ENCODE assay signal across 33 cellular contexts in the genomic region with DNA sequence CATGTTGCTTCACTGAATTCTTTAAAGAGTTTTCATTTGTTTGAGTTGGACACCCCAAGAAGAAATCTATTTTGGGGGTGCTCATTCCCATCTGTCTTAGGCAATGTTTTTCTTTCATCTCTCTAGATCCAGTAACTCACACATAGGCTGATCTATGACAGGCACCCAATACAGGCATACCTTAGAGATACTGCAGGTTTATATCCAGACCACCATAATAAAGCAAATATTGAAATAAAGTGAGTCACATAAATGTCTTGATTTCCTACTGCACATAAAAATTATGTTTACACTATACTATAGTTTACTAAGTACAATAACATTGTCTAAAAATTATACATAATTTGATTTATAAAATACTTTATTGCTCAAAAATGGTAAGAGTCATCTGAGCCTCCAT.
DNase-seq lines count a peak whose midpoint lies in the region; ATAC-seq and TF ChIP-seq lines count a peak whose summit lies in the region.
"Had no signal": no experiment of that assay in that cellular context is flagged by ENCODE, and none has a peak within 500 bp of the region (broad histone marks: within the 10 kb centered on the region; RNA-seq: fewer than 3 reads in every experiment).

No MANE protein-coding gene starts in this region.

- no peaks in the 10 kb centered on the region for H3K36me3 Mint-ChIP-seq in nephron (ENCODE audit: low read depth)
- H3K36me3 Mint-ChIP-seq: CD14-positive monocyte; CD4-positive, alpha-beta memory T cell; CD4-positive, CD25-positive, alpha-beta regulatory T cell; CD8-positive, alpha-beta memory T cell; CD8-positive, alpha-beta T cell had no signal

- peak overlapping the region in 2 of 3 experiments; percentile 54 to 73 for H3K27ac Mint-ChIP-seq in nephron
- H3K27ac Mint-ChIP-seq: B cell; CD14-positive monocyte; CD4-positive, alpha-beta memory T cell; CD4-positive, alpha-beta T cell; CD4-positive, CD25-positive, alpha-beta regulatory T cell; CD8-positive, alpha-beta memory T cell; CD8-positive, alpha-beta T cell had no signal

- CTCF ChIA-PET in PC-3 (lab: Charles Lee): no interaction called here

- no TSS peak for BruUV-seq in PC-3 (replicated peaks; lab: Mats Ljungman, UMichigan)

- no peaks in the 10 kb centered on the region for H4K20me1 ChIP-seq in PC-3 (ENCODE audit: low read length)
- H4K20me1 ChIP-seq: BLaER1; BLaER1 treated with 17β-estradiol and CSF1 and Interleukin-3, amounts not matched to agents 10 nM and 100 nM had no signal

- intact Hi-C loops in PC-3 (cut with micrococcal nuclease) (no loop called here), colonic mucosa (cut with DNase I) (no loop called here)

- H3K9me3 Mint-ChIP-seq in nephron: no peaks in the 10 kb centered on the region

- POLR2A ChIA-PET in PC-3 (lab: Charles Lee; ENCODE audit: unreplicated experiment): no interaction called here

- H3K79me2 ChIP-seq in PC-3 (ENCODE audit: low read length): no peaks in the 10 kb centered on the region

- H3K4me2 ChIP-seq in PC-3 (ENCODE audit: low read length): no peak overlapping the region
- H3K4me2 ChIP-seq: A549; BLaER1; BLaER1 treated with 17β-estradiol and CSF1 and Interleukin-3, amounts not matched to agents 10 nM and 100 nM had no signal

- H3K4me1 ChIP-seq in PC-3 (ENCODE audit: insufficient read depth, low read length): peaks cover 7% of the 10 kb centered on the region; the same call in 1 of the 2 replicates
- no peaks in the 10 kb centered on the region for H3K4me1 ChIP-seq in colonic mucosa
- H3K4me1 ChIP-seq: A549; BE2C; BLaER1; BLaER1 treated with 17β-estradiol and CSF1 and Interleukin-3, amounts not matched to agents 10 nM and 100 nM; Caco-2 had no signal

- no peak overlapping the region for H3K4me3 ChIP-seq in PC-3 (ENCODE audit: low read length)
- H3K4me3 ChIP-seq in colonic mucosa: no peak overlapping the region
- H3K4me3 ChIP-seq: A549; BLaER1; BLaER1 treated with 17β-estradiol and CSF1 and Interleukin-3, amounts not matched to agents 10 nM and 100 nM had no signal

- H3K27me3 Mint-ChIP-seq in nephron (ENCODE audit: low read depth): peaks cover 3% of the 10 kb centered on the region
- H3K27me3 Mint-ChIP-seq: B cell; CD4-positive, alpha-beta memory T cell; CD4-positive, alpha-beta T cell; CD4-positive, CD25-positive, alpha-beta regulatory T cell had no signal

- no peak overlapping the region for H3K27ac ChIP-seq in PC-3 (ENCODE audit: low read length)
- H3K27ac ChIP-seq in colonic mucosa: peak overlapping the region; percentile 28
- H3K27ac ChIP-seq: 22Rv1; A549; BLaER1; BLaER1 treated with 17β-estradiol and CSF1 and Interleukin-3, amounts not matched to agents 10 nM and 100 nM; C4-2B had no signal

- H3K4me3 Mint-ChIP-seq in nephron: no peak overlapping the region
- H3K4me3 Mint-ChIP-seq: B cell; CD14-positive monocyte; CD4-positive, alpha-beta memory T cell; CD4-positive, alpha-beta T cell; CD4-positive, CD25-positive, alpha-beta regulatory T cell; CD8-positive, alpha-beta memory T cell; CD8-positive, alpha-beta T cell had no signal

- H3F3A ChIP-seq in PC-3 (ENCODE audit: low read length, unreplicated experiment): no peaks in the 10 kb centered on the region

- no peaks in the 10 kb centered on the region for H3K9me3 ChIP-seq in PC-3 (ENCODE audit: low read length)
- H3K9me3 ChIP-seq in colonic mucosa: no peaks in the 10 kb centered on the region
- H3K9me3 ChIP-seq: A549; BE2C; BLaER1; BLaER1 treated with 17β-estradiol and CSF1 and Interleukin-3, amounts not matched to agents 10 nM and 100 nM; Caco-2 had no signal

- H3K36me3 ChIP-seq in PC-3 (ENCODE audit: low read depth, low read length) (no peaks in the 10 kb centered on the region), colonic mucosa (no peaks in the 10 kb centered on the region)
- H3K36me3 ChIP-seq: BE2C; BLaER1; BLaER1 treated with 17β-estradiol and CSF1 and Interleukin-3, amounts not matched to agents 10 nM and 100 nM had no signal

- H3K27me3 ChIP-seq in PC-3 (ENCODE audit: low read length): peaks cover 8% of the 10 kb centered on the region; the same call in 1 of the 2 replicates
- H3K27me3 ChIP-seq in colonic mucosa: no peaks in the 10 kb centered on the region
- H3K27me3 ChIP-seq: BE2C; BLaER1; BLaER1 treated with 17β-estradiol and CSF1 and Interleukin-3, amounts not matched to agents 10 nM and 100 nM had no signal

- no peaks in the 10 kb centered on the region for H3K4me1 Mint-ChIP-seq in nephron
- H3K4me1 Mint-ChIP-seq: B cell; CD14-positive monocyte; CD4-positive, alpha-beta memory T cell; CD4-positive, CD25-positive, alpha-beta regulatory T cell; CD8-positive, alpha-beta memory T cell had no signal

- TF ChIP-seq CTCF in PC-3 (conservative IDR thresholded peaks at IDR 0.05; ENCODE audit: low read depth, low read length): no peak
- no peak for TF ChIP-seq CTCF in colonic mucosa (IDR thresholded peaks at IDR 0.05)
- TF ChIP-seq CTCF in nephron (IDR thresholded peaks at IDR 0.05; ENCODE audit: unreplicated experiment in 3 of 3): no peak

- peak; percentile 42 for DNase-seq in PC-3
- DNase-seq in colonic mucosa: no peak
- no peak for DNase-seq in NCI-H748 treated with DMSO at 0.1 percent for 48 hours (lab: John Stamatoyannopoulos, UW)
- DNase-seq in stimulated activated CD4-positive, alpha-beta T cell treated with anti-CD3 and anti-CD28 coated beads, Interleukin-1b, Interleukin-23, amount 100 ng/mL, for 48 hours: no peak
- DNase-seq: 8988T; ACHN; AML-193; BE2C; C1 segment of cervical spinal cord; Caco-2; Calu3; CD4-positive, alpha-beta memory T cell; CD4-positive, alpha-beta T cell; CD4-positive, CD25-positive, alpha-beta regulatory T cell; CD8-positive, alpha-beta memory T cell; CD8-positive, alpha-beta T cell; COR-L47; DMS 273 treated with DMSO at 0.1 percent for 48 hours; DMS153; DMS53; DMS79; DMS79 treated with DMSO at 0.1 percent for 48 hours; DND-41; EL had no signal

- no peak overlapping the region for H3K9ac ChIP-seq in PC-3 (ENCODE audit: low read length)
- H3K9ac ChIP-seq in colonic mucosa (ENCODE audit: low read depth in 2 of 2, low read length in 2 of 2): no peak overlapping the region
- H3K9ac ChIP-seq: BLaER1; BLaER1 treated with 17β-estradiol and CSF1 and Interleukin-3, amounts not matched to agents 10 nM and 100 nM had no signal

- ATAC-seq in PC-3: peak; percentile 95
- no peak for ATAC-seq in HG03039 (IDR thresholded peaks at IDR 0.05; ENCODE audit: unreplicated experiment)
- ATAC-seq: A549; CD8-positive, alpha-beta T cell had no signal

- H2AFZ ChIP-seq in PC-3 (ENCODE audit: low read length): no peak overlapping the region

- H3K9me2 ChIP-seq in PC-3 (replicated peaks; ENCODE audit: low read length): no peaks in the 10 kb centered on the region
